18 cellular contexts compared by ENCODE assay signal in genomic region chr15:83815506-83815905, GRCh38.
DNase-seq lines count a peak whose midpoint lies in the region; ATAC-seq and TF ChIP-seq lines count a peak whose summit lies in the region.
"Had no signal": no experiment of that assay in that cellular context is flagged by ENCODE, and none has a peak within 500 bp of the region (broad histone marks: within the 10 kb centered on the region; RNA-seq: fewer than 3 reads in every experiment).

No MANE protein-coding gene starts in this region.

- intact Hi-C loops in sciatic nerve (cut with DNase I): no loop called here

- peak; percentile 11 for DNase-seq in Ammon's horn (ENCODE audit: low spot score)
- peak; percentile 60 for DNase-seq in epidermal melanocyte (ENCODE audit: insufficient read length, low spot score)
- DNase-seq in medulla oblongata (ENCODE audit: extremely low spot score): peak; percentile 57
- DNase-seq in sciatic nerve (ENCODE audit: low spot score): no peak
- DNase-seq in HEK293T (ENCODE audit: extremely low spot score): no peak
- DNase-seq: AML-193; CD8-positive, alpha-beta memory T cell; DMS79; H9; Kasumi-1; NCI-H1694 treated with DMSO at 0.1 percent for 48 hours; NCI-H2081 treated with DMSO at 0.1 percent for 48 hours; NCI-H2171 treated with DMSO at 0.1 percent for 48 hours; NCI-H524 treated with DMSO at 0.1 percent for 48 hours; NCI-H82 had no signal

- POLR2A ChIA-PET in HEK293T (lab: Yijun Ruan, JAX): no interaction called here

- CTCF ChIA-PET in HEK293T (lab: Yijun Ruan, JAX): no interaction called here

- peak; percentile 83 for ATAC-seq in sciatic nerve
- ATAC-seq in GM18498 (IDR thresholded peaks at IDR 0.05; ENCODE audit: unreplicated experiment): no peak
- ATAC-seq in GM21515 (IDR thresholded peaks at IDR 0.05; ENCODE audit: unreplicated experiment): no peak
- ATAC-seq: Panc1 had no signal

TF ChIP-seq in HEK293T, 16 proteins besides CTCF, POLR2A, EP300 and RAD21:
- TF ChIP-seq TARDBP (IDR thresholded peaks at IDR 0.05) (no peak), PKNOX1 (IDR thresholded peaks at IDR 0.05) (no peak), SUZ12 (IDR thresholded peaks at IDR 0.05) (no peak), ZNF384 (IDR thresholded peaks at IDR 0.05) (no peak), FOXM1 (IDR thresholded peaks at IDR 0.05; ENCODE audit: borderline replicate concordance) (no peak), L3MBTL2 (conservative IDR thresholded peaks at IDR 0.05) (no peak), ARNT (IDR thresholded peaks at IDR 0.05) (no peak), SP1 (IDR thresholded peaks at IDR 0.05) (no peak), FOXK2 (IDR thresholded peaks at IDR 0.05) (no peak), LEF1 (IDR thresholded peaks at IDR 0.05; ENCODE audit: borderline replicate concordance) (no peak), HDGF (IDR thresholded peaks at IDR 0.05; ENCODE audit: borderline replicate concordance) (no peak), CTBP1 (IDR thresholded peaks at IDR 0.05; ENCODE audit: borderline replicate concordance) (no peak), BHLHE40 (IDR thresholded peaks at IDR 0.05; ENCODE audit: borderline replicate concordance) (no peak), NFRKB (IDR thresholded peaks at IDR 0.05) (no peak), FOXA1 (IDR thresholded peaks at IDR 0.05) (no peak)

Comparison
In these comparisons a context has a peak if more than half of its experiments do, and no peak if none do; other contexts are left out.
1. DNase-seq: peak in Ammon's horn (single experiment), epidermal melanocyte (single experiment) and medulla oblongata (single experiment); none in sciatic nerve (single experiment) and HEK293T (single experiment).